ENCODE assay signal across 8 cellular contexts in genomic region chr19:33621811-33622504, GRCh38. TPM values are rescaled to one million over a fixed set of nuclear protein-coding genes. Genes with fewer than 3 reads are reported as not detected.
A peak's percentile ranks its signal among the peaks of the same experiment; 100 is the strongest.
DNase-seq lines count a peak whose midpoint lies in the region; ATAC-seq and TF ChIP-seq lines count a peak whose summit lies in the region.

TSS of gene CHST8 (plus strand) at chr19:33621953. CDS start at chr19:33689262, 67,309 bp downstream.

- no peak within 1 kb of the TSS for H2AFZ ChIP-seq in SK-N-SH (ENCODE audit: low read depth)

- no peaks in the 10 kb centered on the region for H3K9me2 ChIP-seq in SK-N-SH

- H3K4me2 ChIP-seq in SK-N-SH, result peak within 1 kb of the TSS; percentile 44; the same call in 1 of the 2 replicates

- H3K27ac ChIP-seq in SK-N-SH (ENCODE audit: low read depth in 2 of 2, low read length in 1 of 2) (peak within 1 kb of the TSS in 1 of 2 experiments; percentile 28; a peak in 1 of 4 replicates), skin epidermis (no peak within 1 kb of the TSS)

- no peaks in the 10 kb centered on the region for H3K79me2 ChIP-seq in SK-N-SH (ENCODE audit: insufficient read depth)

- H4K20me1 ChIP-seq in SK-N-SH (ENCODE audit: insufficient read depth), result no peaks in the 10 kb centered on the region

- TF ChIP-seq CTCF in SK-N-SH (IDR thresholded peaks at IDR 0.05), result no peak

- POLR2A ChIA-PET in SK-N-SH (lab: Yijun Ruan, JAX), result no interaction called here

- H3K9ac ChIP-seq in SK-N-SH, result no peak within 1 kb of the TSS

- H3K9me3 ChIP-seq in SK-N-SH, result no peaks in the 10 kb centered on the region

- DNase-seq in NCI-H2029 (lab: John Stamatoyannopoulos, UW) (peak; percentile 41), NCI-H2029 treated with DMSO at 0.1 percent for 48 hours (lab: John Stamatoyannopoulos, UW) (no peak), SK-N-SH (peak; percentile 93), left ventricle myocardium superior (peak; percentile 67), ureter (ENCODE audit: low spot score) (no peak), SKM-1 (lab: John Stamatoyannopoulos, UW; ENCODE audit: unreplicated experiment) (no peak)

- H3K4me1 ChIP-seq in SK-N-SH (ENCODE audit: control insufficient read depth in 1 of 2, insufficient read depth in 2 of 2, low read depth in 1 of 2, low read length in 1 of 2), result peaks cover 0 to 11% of the 10 kb centered on the region in 2 experiments; a peak in 1 of 4 replicates

- TF ChIP-seq EP300 in SK-N-SH (IDR thresholded peaks at IDR 0.05; ENCODE audit: borderline replicate concordance in 1 of 2, low read depth in 1 of 2, low read length in 1 of 2), result no peak

- no peaks in the 10 kb centered on the region for H3K36me3 ChIP-seq in SK-N-SH (replicated peaks in 1 of 2; ENCODE audit: control insufficient read depth in 1 of 2, insufficient read depth in 2 of 2, low read length in 1 of 2)

- ATAC-seq in left ventricle myocardium superior, result peak; percentile 94
- ATAC-seq in GM19351 (IDR thresholded peaks at IDR 0.05; ENCODE audit: unreplicated experiment), result no peak

- intact Hi-C loops in left ventricle myocardium superior (cut with micrococcal nuclease), result no loop called here

- no peaks in the 10 kb centered on the region for H3F3A ChIP-seq in SK-N-SH (replicated peaks; ENCODE audit: insufficient read depth)

- 8% methylated on average over 18 of the region's 96 CpGs for WGBS in SK-N-SH (ENCODE audit: low lambda C conversion rate)

- peaks cover 17% of the 10 kb centered on the region; the same call in 1 of the 2 replicates for H3K27me3 ChIP-seq in SK-N-SH (ENCODE audit: insufficient read depth)

- no peak for TF ChIP-seq RAD21 in SK-N-SH (IDR thresholded peaks at IDR 0.05; ENCODE audit: low read length)

- H3K4me3 ChIP-seq in SK-N-SH (ENCODE audit: low read depth in 2 of 2, low read length in 1 of 2) (peak within 1 kb of the TSS in 1 of 2 experiments; percentile 49; a peak in 2 of 4 replicates), skin epidermis (peak within 1 kb of the TSS; percentile 4 to 43 (median 24))

- CTCF ChIA-PET in SK-N-SH (lab: Yijun Ruan, JAX), result interaction anchor here (0.5 to 1.4 kb wide), 5 partner anchors 102 to 191 kb away, joined by 3 to 6 read pairs (median 3); no protein-coding TSS in a partner anchor

TF ChIP-seq in SK-N-SH, 30 proteins besides CTCF, POLR2A, EP300 and RAD21:
- TF ChIP-seq POLR2AphosphoS5 (IDR thresholded peaks at IDR 0.05; ENCODE audit: low read depth, low read length), result no peak
- TF ChIP-seq FOXM1 (IDR thresholded peaks at IDR 0.05; ENCODE audit: low read depth), result no peak
- no peak for TF ChIP-seq CHD2 (IDR thresholded peaks at IDR 0.05; ENCODE audit: low read length, partially characterized antibody)
- no peak for TF ChIP-seq FOSL2 (IDR thresholded peaks at IDR 0.05; ENCODE audit: borderline replicate concordance, low read depth)
- TF ChIP-seq ELF1 (IDR thresholded peaks at IDR 0.05), result no peak
- no peak for TF ChIP-seq FOXJ3 (CRISPR knock-in tag; IDR thresholded peaks at IDR 0.05)
- TF ChIP-seq MAX (IDR thresholded peaks at IDR 0.05; ENCODE audit: low read depth), result no peak
- TF ChIP-seq RCOR1 (IDR thresholded peaks at IDR 0.05; ENCODE audit: low read length), result no peak
- no peak for TF ChIP-seq TAF1 (IDR thresholded peaks at IDR 0.05; ENCODE audit: borderline replicate concordance, low read depth, low read length)
- no peak for TF ChIP-seq GATA2 (CRISPR knock-in tag; IDR thresholded peaks at IDR 0.05)
- no peak for TF ChIP-seq USF1 (IDR thresholded peaks at IDR 0.05; ENCODE audit: borderline replicate concordance, low read depth)
- no peak for TF ChIP-seq NRF1 (IDR thresholded peaks at IDR 0.05; ENCODE audit: low read depth, low read length)
- no peak for TF ChIP-seq SMC3 (IDR thresholded peaks at IDR 0.05; ENCODE audit: low read depth, low read length)
- TF ChIP-seq REST (IDR thresholded peaks at IDR 0.05; ENCODE audit: low read depth, low read length), result no peak
TF ChIP-seq in SK-N-SH: peak in this region for 0.

RNA-seq across cellular contexts. Expression of gene CHST8, which starts in this region (rescaled TPM):
- 0.05 and 0.45 TPM in 2 replicates for polyA plus RNA-seq in SK-N-SH (2012; rRNA removed)
- 0.23 and 0.80 TPM in 2 replicates for polyA plus RNA-seq in SK-N-SH (2012; cell fraction: cytosol; rRNA removed)
- 0.19 and 0.47 TPM in 2 replicates for polyA plus RNA-seq in SK-N-SH (2012; cell fraction: nucleus; rRNA removed)
- total RNA-seq in left ventricle myocardium superior (not detected), ureter (0.89 TPM)

Comparison
In these comparisons a context has a peak if more than half of its experiments do, and no peak if none do; other contexts are left out.
1. Peak in DNase-seq and H3K4me2 ChIP-seq in SK-N-SH; RNA of the gene not detected or under 1 TPM.
2. Peak in DNase-seq and ATAC-seq in left ventricle myocardium superior; RNA of the gene not detected or under 1 TPM.